Comparison of ENCODE assay signal across 10 cellular contexts in the genomic region with DNA sequence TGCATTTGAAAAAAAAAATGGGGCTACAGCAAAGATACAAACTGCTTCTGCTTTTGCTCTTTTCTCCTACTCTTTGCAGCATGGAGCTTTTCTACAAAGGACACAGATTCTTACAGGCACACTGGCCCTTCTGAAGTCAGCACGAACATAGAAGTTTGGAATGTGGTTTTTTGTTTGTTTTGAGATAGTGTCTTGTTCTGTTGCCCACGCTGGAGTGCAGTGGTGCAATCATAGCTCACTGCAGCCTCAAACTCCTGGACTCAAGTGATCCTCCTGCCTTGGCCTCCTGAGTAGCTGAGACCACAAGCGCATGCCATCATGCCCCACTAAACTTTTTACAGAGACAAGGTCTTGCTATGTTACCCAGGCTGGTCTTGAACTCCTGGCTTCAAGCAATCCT. TPM values are rescaled to one million over a fixed set of nuclear protein-coding genes. Genes with fewer than 3 reads are reported as not detected.
A peak's percentile ranks its signal among the peaks of the same experiment; 100 is the strongest.
DNase-seq lines count a peak whose midpoint lies in the region; FAIRE-seq and TF ChIP-seq lines count a peak whose summit lies in the region.
"Not testable (repeated sequence)": the region's sequence is repeated elsewhere in the genome, so short reads cannot be mapped to it uniquely, and the experiment has no call there.
"Had no signal": no experiment of that assay in that cellular context is flagged by ENCODE, and none has a peak within 500 bp of the region (broad histone marks: within the 10 kb centered on the region; RNA-seq: fewer than 3 reads in every experiment).

No MANE protein-coding gene starts in this region.

- H4K20me1 ChIP-seq in GM23248 (ENCODE audit: insufficient read depth), result not testable (repeated sequence)
- H4K20me1 ChIP-seq in neural progenitor cell (ENCODE audit: low read depth), result peaks cover 33% of the 10 kb centered on the region

- not testable (repeated sequence) for TF ChIP-seq EP300 in tibial nerve (IDR thresholded peaks at IDR 0.05)

- H3K9me3 Mint-ChIP-seq in activated T-cell treated with anti-CD3 and anti-CD28 coated beads, Interleukin-2, amount 50 U/mL, for 24 hours; neural progenitor cell: not testable (repeated sequence)

- peak overlapping the region; percentile 61 for H3K27ac ChIP-seq in GM23248
- H3K27ac ChIP-seq in neural progenitor cell, result peak overlapping the region; percentile 21
- H3K27ac ChIP-seq in tibial nerve, result peak overlapping the region in 3 of 4 donors; percentile 34 to 89 (median 70)

- not testable (repeated sequence) for H3K36me3 ChIP-seq in GM23248 (ENCODE audit: low read depth); neural progenitor cell; tibial nerve

- H3K36me3 Mint-ChIP-seq in activated T-cell treated with anti-CD3 and anti-CD28 coated beads, Interleukin-2, amount 50 U/mL, for 24 hours (ENCODE audit: low read depth), result peaks cover 87% of the 10 kb centered on the region
- H3K36me3 Mint-ChIP-seq in neural progenitor cell, result not testable (repeated sequence)

- 69 to 78% methylated on average over 3 of the region's 3 CpGs for WGBS in GM23248 (ENCODE audit: low coverage in 1 of 2, low lambda C conversion rate in 2 of 2, missing lambda C conversion rate in 2 of 2), 2 experiments
- 35 to 50% methylated on average over 3 of the region's 3 CpGs for WGBS in tibial nerve, 2 donors

- H2AFZ ChIP-seq in GM23248; neural progenitor cell (replicated peaks): not testable (repeated sequence)

- peak overlapping the region; percentile 24 for H3K27ac Mint-ChIP-seq in activated T-cell treated with anti-CD3 and anti-CD28 coated beads, Interleukin-2, amount 50 U/mL, for 24 hours
- H3K27ac Mint-ChIP-seq in neural progenitor cell, result not testable (repeated sequence)

- not testable (repeated sequence) for H3K9ac ChIP-seq in GM23248, neural progenitor cell

- H3K9me3 ChIP-seq in GM23248 (ENCODE audit: low read depth); neural progenitor cell (ENCODE audit: low read depth); tibial nerve: not testable (repeated sequence)

- H3K4me3 Mint-ChIP-seq in activated T-cell treated with anti-CD3 and anti-CD28 coated beads, Interleukin-2, amount 50 U/mL, for 24 hours; neural progenitor cell: not testable (repeated sequence)

- not testable (repeated sequence) for H3K27me3 Mint-ChIP-seq in activated T-cell treated with anti-CD3 and anti-CD28 coated beads, Interleukin-2, amount 50 U/mL, for 24 hours; neural progenitor cell (ENCODE audit: insufficient read depth, low read depth)

- peaks cover 53% of the 10 kb centered on the region for H3K4me1 ChIP-seq in GM23248 (ENCODE audit: insufficient read depth)
- peaks cover 30% of the 10 kb centered on the region for H3K4me1 ChIP-seq in neural progenitor cell
- H3K4me1 ChIP-seq in tibial nerve, result peaks cover 0 to 91% (median 38%) of the 10 kb centered on the region in 4 donors

- FAIRE-seq in RCC 7860 (lab: Jason Lieb, UNC), result not testable (repeated sequence)

- not testable (repeated sequence) for H3K79me2 ChIP-seq in GM23248 (ENCODE audit: insufficient read depth); neural progenitor cell (ENCODE audit: low read depth)

- TF ChIP-seq POLR2A in tibial nerve (IDR thresholded peaks at IDR 0.05), result not testable (repeated sequence)

- in situ Hi-C loops in GM23248 (cut with MboI), result not testable (repeated sequence)

- DNase-seq in GM23248, result peak; percentile 48
- DNase-seq in RCC 7860 (ENCODE audit: low spot score), result peak; percentile 39
- not testable (repeated sequence) for DNase-seq in activated T-cell treated with anti-CD3 and anti-CD28 coated beads, Interleukin-2, amount 50 U/mL, for 24 hours; neural progenitor cell (ENCODE audit: low spot score); tibial nerve (ENCODE audit: low spot score in 2 of 2)
- DNase-seq in cardiac fibroblast (ENCODE audit: low read depth in 2 of 2), result peak; percentile 54 to 67
- DNase-seq in fibroblast of mammary gland (ENCODE audit: low read depth), result peak; percentile 18
- peak; percentile 23 for DNase-seq in islet precursor cell

- H3K9me2 ChIP-seq in GM23248 (ENCODE audit: insufficient read depth), result not testable (repeated sequence)

- not testable (repeated sequence) for TF ChIP-seq CTCF in cardiac fibroblast (IDR thresholded peaks at IDR 0.05; ENCODE audit: low read depth, low read length); fibroblast of mammary gland (conservative IDR thresholded peaks at IDR 0.05; ENCODE audit: control insufficient read depth, insufficient read depth, low read depth, low read length); neural progenitor cell (IDR thresholded peaks at IDR 0.05); tibial nerve (IDR thresholded peaks at IDR 0.05)

- not testable (repeated sequence) for H3K4me3 ChIP-seq in GM23248; cardiac fibroblast (replicated peaks in 1 of 2; ENCODE audit: low read depth in 2 of 2, low read length in 2 of 2); fibroblast of mammary gland (ENCODE audit: control insufficient read depth, low read depth, low read length); neural progenitor cell; tibial nerve

- peak overlapping the region; percentile 28 for H3K4me2 ChIP-seq in GM23248 (ENCODE audit: unreplicated experiment)
- not testable (repeated sequence) for H3K4me2 ChIP-seq in neural progenitor cell

- not testable (repeated sequence) for H3K27me3 ChIP-seq in GM23248 (replicated peaks; ENCODE audit: insufficient read depth); neural progenitor cell; tibial nerve

- H3F3A ChIP-seq in GM23248 (ENCODE audit: insufficient read depth) (peaks cover 47% of the 10 kb centered on the region), neural progenitor cell (ENCODE audit: low read depth) (peaks cover 13% of the 10 kb centered on the region)

- not testable (repeated sequence) for H3K4me1 Mint-ChIP-seq in activated T-cell treated with anti-CD3 and anti-CD28 coated beads, Interleukin-2, amount 50 U/mL, for 24 hours (ENCODE audit: low read depth); neural progenitor cell

RNA-seq across cellular contexts. Expression of a gene that starts 9.4 kb away (rescaled TPM):
- not detected in 2 replicates for total RNA-seq in GM23248 (2014; rRNA removed; shearing (Covaris generic))
- not detected in 2 replicates for polyA plus RNA-seq in GM23248 (2016; fragmentation: Nextera tagmentation; extraction: Ambion mirVana)
- not detected in 2 replicates for total RNA-seq in neural progenitor cell (ENCODE audit: low replicate concordance)
- 1,000 to 10,000 TPM; 1,094 to 2,140 (median 1,213) TPM for total RNA-seq in tibial nerve
- total RNA-seq: HT1080 had no signal
- polyA plus RNA-seq: AG04450 had no signal

Comparison
In these comparisons a context has a peak if more than half of its experiments do, and no peak if none do; other contexts are left out.
1. RNA of a gene that starts 9.4 kb away (total RNA-seq): 1,094 to 2,140 TPM in tibial nerve; not detected in GM23248 and not detected in neural progenitor cell; every median in the first group is over 1,000 times any median in the second.
2. Peak in every context shown above with its lines, with median percentiles within 50 percentile points of each other: H3K27ac ChIP-seq.